ENCODE assay signal across 9 cellular contexts in the genomic region with DNA sequence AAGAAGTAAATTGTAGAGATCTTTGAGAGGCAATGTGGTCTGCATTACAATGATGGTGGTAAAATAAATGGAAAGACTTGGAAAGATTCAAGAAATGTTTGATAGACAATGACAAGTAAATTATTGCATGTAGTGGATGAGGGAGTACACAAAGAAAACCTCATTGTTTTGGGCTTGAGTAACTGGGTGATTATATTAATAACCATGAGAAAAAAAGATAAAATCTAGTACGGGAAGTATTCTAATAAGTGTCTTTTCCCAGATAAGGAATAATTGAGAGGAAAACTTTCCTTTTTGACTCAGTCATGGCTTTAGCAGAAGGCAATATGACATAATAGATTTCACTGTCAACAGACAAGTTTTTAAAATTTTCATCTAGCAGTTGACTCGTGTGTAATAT.
"Had no signal": no experiment of that assay in that cellular context is flagged by ENCODE, and none has a peak within 500 bp of the region (broad histone marks: within the 10 kb centered on the region; RNA-seq: fewer than 3 reads in every experiment).

No MANE protein-coding gene starts in this region.

- DNase-seq: H9, HFFc6 had no signal

- H3K4me2 ChIP-seq: GM23338 had no signal

- H3K27ac ChIP-seq: HL-60 had no signal

- H3K27me3 Mint-ChIP-seq: IgD-negative memory B cell had no signal

- H2AFZ ChIP-seq: GM23338 had no signal

- ATAC-seq: GM23338, HCT116, HepG2 had no signal

- H3K27ac Mint-ChIP-seq: GM23338, H9, HFFc6, IgD-negative memory B cell had no signal

- H3K4me3 ChIP-seq: GM23338 had no signal

- H3K4me3 Mint-ChIP-seq: GM23338, H9, HFFc6, IgD-negative memory B cell had no signal

- H3K9me3 Mint-ChIP-seq: GM23338, H9 had no signal

- H3K4me1 Mint-ChIP-seq: H9, IgD-negative memory B cell had no signal

- H3K36me3 Mint-ChIP-seq: IgD-negative memory B cell had no signal

- FAIRE-seq: H1, H54, HepG2 had no signal
